ENCODE assay signal across 9 cellular contexts in genomic region chr20:13492001-13492480, GRCh38.
DNase-seq lines count a peak whose midpoint lies in the region; ATAC-seq, FAIRE-seq and TF ChIP-seq lines count a peak whose summit lies in the region.
"Had no signal": no experiment of that assay in that cellular context is flagged by ENCODE, and none has a peak within 500 bp of the region (broad histone marks: within the 10 kb centered on the region; RNA-seq: fewer than 3 reads in every experiment).

No MANE protein-coding gene starts in this region.

- FAIRE-seq in astrocyte (lab: Jason Lieb, UNC): peak; percentile 77
- FAIRE-seq: GM12892 had no signal

- H3K4me3 ChIP-seq in HAP-1 (no peak overlapping the region), astrocyte (ENCODE audit: insufficient read depth, low read depth, low read length) (no peak overlapping the region), skeletal muscle cell (ENCODE audit: low read depth, low read length) (no peak overlapping the region)

- peaks cover 10% of the 10 kb centered on the region for H3K4me1 Mint-ChIP-seq in astrocyte (ENCODE audit: low read depth, unreplicated experiment)

- peaks cover 3% of the 10 kb centered on the region for H3K36me3 Mint-ChIP-seq in astrocyte (ENCODE audit: low read depth, unreplicated experiment)

- peaks cover 34% of the 10 kb centered on the region for H3K4me1 ChIP-seq in HAP-1
- peaks cover 5% of the 10 kb centered on the region for H3K4me1 ChIP-seq in astrocyte (ENCODE audit: insufficient read depth, low read length)

- ATAC-seq in GM21367 (IDR thresholded peaks at IDR 0.05; ENCODE audit: unreplicated experiment): no peak

- in situ Hi-C loops in HAP-1 (cut with MboI; ENCODE audit: low sequenced_read_pairs): no loop called here

- H2AFZ ChIP-seq in astrocyte (ENCODE audit: low read depth, low read length): no peak overlapping the region

- H3K27me3 ChIP-seq in HAP-1 (ENCODE audit: low read depth): no peaks in the 10 kb centered on the region
- no peaks in the 10 kb centered on the region for H3K27me3 ChIP-seq in astrocyte (ENCODE audit: insufficient read depth, low read length)

- H3K79me2 ChIP-seq in astrocyte (ENCODE audit: insufficient read depth, low read length): no peaks in the 10 kb centered on the region

- DNase-seq in HAP-1 (ENCODE audit: low spot score in 2 of 2) (peak; percentile 82 to 96), astrocyte (ENCODE audit: low read depth) (peak; percentile 80), iPS DF 19.7 (ENCODE audit: low read depth, low spot score) (peak; percentile 54), skeletal muscle cell (ENCODE audit: low read depth) (peak; percentile 90), NCI-H446 (lab: John Stamatoyannopoulos, UW) (no peak), T-helper 2 cell (no peak), GM10266 (ENCODE audit: extremely low spot score) (no peak)

- TF ChIP-seq CTCF in astrocyte (IDR thresholded peaks at IDR 0.05; ENCODE audit: insufficient read depth, low read depth, low read length) (no peak), GM10266 (IDR thresholded peaks at IDR 0.05; ENCODE audit: control insufficient read depth, insufficient read depth, low read depth, missing control alignments) (no peak)

- no peaks in the 10 kb centered on the region for H4K20me1 ChIP-seq in astrocyte (ENCODE audit: insufficient read depth, low read length)

- H3K36me3 ChIP-seq in HAP-1 (replicated peaks) (no peaks in the 10 kb centered on the region), astrocyte (ENCODE audit: insufficient read depth, low read length) (no peaks in the 10 kb centered on the region)

- no peak overlapping the region for H3K4me3 Mint-ChIP-seq in astrocyte (ENCODE audit: unreplicated experiment)

- H3K9me3 Mint-ChIP-seq in astrocyte (ENCODE audit: unreplicated experiment): no peaks in the 10 kb centered on the region

- H3K9ac ChIP-seq in astrocyte (ENCODE audit: low read length): peak overlapping the region; percentile 53

- H3K27me3 Mint-ChIP-seq in astrocyte (ENCODE audit: low read depth, unreplicated experiment): no peaks in the 10 kb centered on the region

- H3K4me2 ChIP-seq in astrocyte (ENCODE audit: low read length): peak overlapping the region; percentile 52

- H3K9me3 ChIP-seq in HAP-1: no peaks in the 10 kb centered on the region
- H3K9me3 ChIP-seq in astrocyte (ENCODE audit: insufficient read depth, low read depth, low read length): no peaks in the 10 kb centered on the region

- H3K27ac ChIP-seq in astrocyte (ENCODE audit: low read depth, low read length): peak overlapping the region; percentile 55

- peak overlapping the region; percentile 75 for H3K27ac Mint-ChIP-seq in astrocyte (ENCODE audit: unreplicated experiment)

Comparison
In these comparisons a context has a peak if more than half of its experiments do, and no peak if none do; other contexts are left out.
1. DNase-seq: peak in HAP-1 (2 of 2), astrocyte (single experiment), iPS DF 19.7 (single experiment) and skeletal muscle cell (single experiment); none in NCI-H446 (0 of 2), T-helper 2 cell (0 of 5) and GM10266 (single experiment).